Comparison of ENCODE assay signal across 24 cellular contexts in the genomic region with DNA sequence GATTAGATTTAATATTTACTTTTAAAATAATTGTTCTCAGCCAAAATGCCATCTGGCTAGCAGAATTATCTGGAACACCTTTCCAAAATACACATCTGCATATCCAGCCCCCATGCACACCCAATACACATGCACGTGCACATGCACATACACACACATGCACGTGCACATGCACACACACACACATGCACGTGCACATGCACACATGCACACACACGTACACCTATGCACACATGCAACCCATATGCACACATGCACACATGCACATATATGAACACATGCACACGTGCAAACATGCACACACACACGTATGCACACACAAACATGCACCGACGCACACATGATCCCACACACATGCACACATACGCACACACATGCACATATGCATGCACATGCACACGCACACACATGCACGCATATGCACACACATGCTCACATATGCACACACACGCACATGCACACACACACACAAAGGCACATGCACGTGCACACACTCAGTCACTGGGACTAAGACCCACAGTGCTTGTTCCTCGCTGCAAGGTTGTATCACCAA. TPM values are rescaled to one million over a fixed set of nuclear protein-coding genes. Genes with fewer than 3 reads are reported as not detected.
DNase-seq lines count a peak whose midpoint lies in the region; ATAC-seq, FAIRE-seq and TF ChIP-seq lines count a peak whose summit lies in the region.
"Had no signal": no experiment of that assay in that cellular context is flagged by ENCODE, and none has a peak within 500 bp of the region (broad histone marks: within the 10 kb centered on the region; RNA-seq: fewer than 3 reads in every experiment).

No MANE protein-coding gene starts in this region.

- ATAC-seq in HG03139 (IDR thresholded peaks at IDR 0.05; ENCODE audit: unreplicated experiment) (no peak), HG03460 (IDR thresholded peaks at IDR 0.05; ENCODE audit: unreplicated experiment) (no peak)

- H2AFZ ChIP-seq in endothelial cell of umbilical vein (ENCODE audit: low read depth, low read length) = no peak overlapping the region
- H2AFZ ChIP-seq: PC-9 had no signal

- H3K36me3 ChIP-seq in endothelial cell of umbilical vein (ENCODE audit: control insufficient read depth in 2 of 2, extremely low read depth in 1 of 2, insufficient read depth in 2 of 2, low read length in 2 of 2) (no peaks in the 10 kb centered on the region), WERI-Rb-1 (no peaks in the 10 kb centered on the region)

- no peaks in the 10 kb centered on the region for H3K36me3 Mint-ChIP-seq in osteocyte (ENCODE audit: unreplicated experiment)
- H3K36me3 Mint-ChIP-seq: CD14-positive monocyte had no signal

- peak overlapping the region; percentile 20; the same call in 1 of the 2 replicates for H3K27ac ChIP-seq in RWPE1
- no peak overlapping the region for H3K27ac ChIP-seq in endothelial cell of umbilical vein (ENCODE audit: insufficient read depth, low read depth, low read length)
- no peak overlapping the region for H3K27ac ChIP-seq in WERI-Rb-1
- H3K27ac ChIP-seq: PC-9 had no signal

- TF ChIP-seq CTCF in RWPE1 (conservative IDR thresholded peaks at IDR 0.05; ENCODE audit: low read depth) = no peak
- TF ChIP-seq CTCF in endothelial cell of umbilical vein (IDR thresholded peaks at IDR 0.05; ENCODE audit: extremely low read depth in 1 of 2, insufficient read depth in 1 of 2, low read depth in 1 of 2, low read length in 2 of 2) = no peak
- no peak for TF ChIP-seq CTCF in osteocyte (IDR thresholded peaks at IDR 0.05)
- no peak for TF ChIP-seq CTCF in WERI-Rb-1 (IDR thresholded peaks at IDR 0.05; ENCODE audit: low read depth, low read length)

- H3K27me3 Mint-ChIP-seq in osteocyte (ENCODE audit: unreplicated experiment) = no peaks in the 10 kb centered on the region

- no peak for DNase-seq in GM12891 (ENCODE audit: insufficient read length, low spot score)
- DNase-seq in RWPE1 (ENCODE audit: low spot score) = no peak
- no peak for DNase-seq in endothelial cell of umbilical vein (ENCODE audit: low read depth, low spot score)
- DNase-seq in osteocyte (ENCODE audit: extremely low spot score, unreplicated experiment) = peak; percentile 56
- no peak for DNase-seq in C1 segment of cervical spinal cord (lab: John Stamatoyannopoulos, UW)
- no peak for DNase-seq in WERI-Rb-1
- DNase-seq: DMS79, H9, KBM-7, MM.1S, NCI-H1048, NCI-H1436 treated with DMSO at 0.1 percent for 48 hours, NCI-H1930, NCI-H2227 treated with DMSO at 0.1 percent for 48 hours, NCI-H510A treated with DMSO at 0.1 percent for 48 hours, NCI-H748 treated with DMSO at 0.1 percent for 48 hours, PC-9, RPMI8226, SHP77 treated with DMSO at 0.1 percent for 48 hours, SK-N-SH had no signal

- no peaks in the 10 kb centered on the region for H4K20me1 ChIP-seq in endothelial cell of umbilical vein (replicated peaks; ENCODE audit: control insufficient read depth, extremely low read depth, insufficient read depth, low read length)

- TF ChIP-seq POLR2A in GM12891 (IDR thresholded peaks at IDR 0.05; ENCODE audit: low read depth, low read length) = no peak
- no peak for TF ChIP-seq POLR2A in endothelial cell of umbilical vein (IDR thresholded peaks at IDR 0.05; ENCODE audit: low read depth, low read length)

- H3K27ac Mint-ChIP-seq in osteocyte (ENCODE audit: unreplicated experiment) = no peak overlapping the region
- H3K27ac Mint-ChIP-seq: CD14-positive monocyte, H9 had no signal

- POLR2A ChIA-PET in RWPE1 (lab: Yijun Ruan, JAX; ENCODE audit: low non-redundant PET) (no interaction called here), endothelial cell of umbilical vein (lab: Charles Lee) (no interaction called here)

- H3K9me3 ChIP-seq in endothelial cell of umbilical vein (replicated peaks; ENCODE audit: control insufficient read depth, insufficient read depth, low read length) (no peaks in the 10 kb centered on the region), WERI-Rb-1 (ENCODE audit: severe bottlenecking) (no peaks in the 10 kb centered on the region)
- H3K9me3 ChIP-seq: SK-N-SH had no signal

- peaks cover 6% of the 10 kb centered on the region for H3K9me3 Mint-ChIP-seq in osteocyte (ENCODE audit: unreplicated experiment)
- H3K9me3 Mint-ChIP-seq: H9 had no signal

- H3K4me2 ChIP-seq in endothelial cell of umbilical vein (ENCODE audit: insufficient read depth, low read length) = no peak overlapping the region
- H3K4me2 ChIP-seq: PC-9, SK-N-SH had no signal

- dilution Hi-C loops in endothelial cell of umbilical vein (cut with MboI; ENCODE audit: extremely low pct_ligation_motif_present, low sequenced_read_pairs) = no loop called here

- BruUV-seq in endothelial cell of umbilical vein (replicated peaks; lab: Mats Ljungman, UMichigan) = no TSS peak

- CTCF ChIA-PET in RWPE1 (lab: Yijun Ruan, JAX) (no interaction called here), endothelial cell of umbilical vein (lab: Charles Lee) (no interaction called here)

- no peaks in the 10 kb centered on the region for H3K9me1 ChIP-seq in endothelial cell of umbilical vein (replicated peaks; ENCODE audit: control insufficient read depth, extremely low read depth, insufficient read depth, low read length)

- no peaks in the 10 kb centered on the region for H3K4me1 ChIP-seq in endothelial cell of umbilical vein (ENCODE audit: control insufficient read depth, extremely low read depth, insufficient read depth, low read length)

- intact Hi-C loops in endothelial cell of umbilical vein (cut with micrococcal nuclease) = no loop called here

- no peak overlapping the region for H3K9ac ChIP-seq in endothelial cell of umbilical vein (replicated peaks; ENCODE audit: extremely low read depth, insufficient read depth, low read length)
- H3K9ac ChIP-seq: SK-N-SH had no signal

- peaks cover 37% of the 10 kb centered on the region for H3K4me1 Mint-ChIP-seq in osteocyte (ENCODE audit: unreplicated experiment)
- H3K4me1 Mint-ChIP-seq: CD14-positive monocyte, H9 had no signal

- H3K4me3 ChIP-seq in endothelial cell of umbilical vein (replicated peaks in 1 of 3; ENCODE audit: insufficient read depth in 1 of 3, low read depth in 1 of 3, low read length in 3 of 3) (no peak overlapping the region), WERI-Rb-1 (ENCODE audit: low read depth, low read length) (no peak overlapping the region)
- H3K4me3 ChIP-seq: PC-9 had no signal

- H3K79me2 ChIP-seq in endothelial cell of umbilical vein (ENCODE audit: control insufficient read depth, insufficient read depth, low read length) = no peaks in the 10 kb centered on the region

- H3K4me3 Mint-ChIP-seq in osteocyte (ENCODE audit: unreplicated experiment) = no peak overlapping the region
- H3K4me3 Mint-ChIP-seq: CD14-positive monocyte, H9 had no signal

- no peaks in the 10 kb centered on the region for H3K27me3 ChIP-seq in endothelial cell of umbilical vein (ENCODE audit: control insufficient read depth in 2 of 2, insufficient read depth in 2 of 2, low read length in 2 of 2)
- H3K27me3 ChIP-seq in WERI-Rb-1 (ENCODE audit: insufficient read depth, low read depth, severe bottlenecking) = no peaks in the 10 kb centered on the region

- FAIRE-seq in GM12891 (lab: Jason Lieb, UNC) (peak; percentile 9), endothelial cell of umbilical vein (lab: Jason Lieb, UNC) (no peak)
- FAIRE-seq: A204.1 had no signal

TF ChIP-seq in GM12891, 5 proteins besides CTCF, POLR2A, EP300 and RAD21:
- TF ChIP-seq POU2F2 (IDR thresholded peaks at IDR 0.05; ENCODE audit: low read depth, low read length) (peak; percentile 40; the same call in 1 of the 2 replicates), PAX5 (IDR thresholded peaks at IDR 0.05; ENCODE audit: insufficient read depth, low read length, severe bottlenecking) (no peak), POLR2AphosphoS5 (IDR thresholded peaks at IDR 0.05; ENCODE audit: low read depth, low read length) (no peak), SPI1 (IDR thresholded peaks at IDR 0.05; ENCODE audit: low read depth, low read length) (no peak), TAF1 (IDR thresholded peaks at IDR 0.05; ENCODE audit: low read depth, low read length) (no peak)

TF ChIP-seq in endothelial cell of umbilical vein, 7 proteins besides CTCF, POLR2A, EP300 and RAD21:
- TF ChIP-seq POLR2AphosphoS5 (IDR thresholded peaks at IDR 0.05; ENCODE audit: insufficient read depth, low read depth, low read length) (no peak), MYC (IDR thresholded peaks at IDR 0.05; ENCODE audit: low read depth, low read length) (no peak)
- TF ChIP-seq, protein P1, sequence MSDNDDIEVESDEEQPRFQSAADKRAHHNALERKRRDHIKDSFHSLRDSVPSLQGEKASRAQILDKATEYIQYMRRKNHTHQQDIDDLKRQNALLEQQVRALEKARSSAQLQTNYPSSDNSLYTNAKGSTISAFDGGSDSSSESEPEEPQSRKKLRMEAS (IDR thresholded peaks at IDR 0.05; ENCODE audit: insufficient read depth, insufficient read length) = peak; percentile 64
TF ChIP-seq in endothelial cell of umbilical vein: peak in this region for 1.

RNA-seq across cellular contexts. Expression of a gene that starts 53.5 kb away (rescaled TPM):
- 37.0 TPM for polyA plus RNA-seq in GM12891 (2012; ENCODE audit: low read depth, missing spikeins)
- total RNA-seq in endothelial cell of umbilical vein = 71.4 and 80.7 TPM in 2 replicates
- 59.5 and 73.6 TPM in 2 replicates for polyA plus RNA-seq in endothelial cell of umbilical vein
- 71.1 and 74.6 TPM in 2 replicates for polyA plus RNA-seq in endothelial cell of umbilical vein (2011; cell fraction: cytosol; rRNA removed)
- polyA plus RNA-seq in endothelial cell of umbilical vein (2011; cell fraction: nucleus; rRNA removed) = 52.2 and 68.1 TPM in 2 replicates
- polyA plus RNA-seq in endothelial cell of umbilical vein (2012) = 73.1 and 81.2 TPM in 2 replicates
- polyA minus RNA-seq in endothelial cell of umbilical vein = 29.7 and 32.0 TPM in 2 replicates
- polyA minus RNA-seq in endothelial cell of umbilical vein (2011; cell fraction: cytosol; rRNA and poly(A)+ RNA removed) = 22.6 TPM
- 25.5 and 52.7 TPM in 2 replicates for polyA minus RNA-seq in endothelial cell of umbilical vein (2011; cell fraction: nucleus; rRNA and poly(A)+ RNA removed)
- total RNA-seq in osteocyte = 104 and 107 TPM in 2 replicates
